ENCODE assay signal across 8 cellular contexts in genomic region chr7:101308245-101309085, GRCh38.
DNase-seq lines count a peak whose midpoint lies in the region; ATAC-seq lines count a peak whose summit lies in the region.

No MANE protein-coding gene starts in this region.

- ATAC-seq in GM18511 (IDR thresholded peaks at IDR 0.05; ENCODE audit: unreplicated experiment) (peak; percentile 61), GM21723 (IDR thresholded peaks at IDR 0.05; ENCODE audit: unreplicated experiment) (no peak)

- DNase-seq in NCI-H82 (lab: John Stamatoyannopoulos, UW) (peak; percentile 80), astrocyte of the hippocampus (ENCODE audit: low read depth, low spot score) (peak; percentile 62), islet precursor cell (peak; percentile 93), SHP77 treated with DMSO at 0.1 percent for 48 hours (lab: John Stamatoyannopoulos, UW) (no peak), globus pallidus (ENCODE audit: low spot score) (no peak)
- peak; percentile 20 to 41 for DNase-seq in stimulated activated CD4-positive, alpha-beta T cell treated with anti-CD3 and anti-CD28 coated beads, Interleukin-1b, Interleukin-23, amount 100 ng/mL, for 4 hours (ENCODE audit: low read depth in 2 of 2)

Comparison
In these comparisons a context has a peak if more than half of its experiments do, and no peak if none do; other contexts are left out.
1. DNase-seq: peak in NCI-H82 (single experiment), astrocyte of the hippocampus (single experiment), islet precursor cell (single experiment) and stimulated activated CD4-positive, alpha-beta T cell treated with anti-CD3 and anti-CD28 coated beads, Interleukin-1b, Interleukin-23, amount 100 ng/mL, for 4 hours (2 of 2); none in SHP77 treated with DMSO at 0.1 percent for 48 hours (single experiment) and globus pallidus (single experiment).